8 cellular contexts compared by ENCODE assay signal in genomic region chr17:50096092-50096491, GRCh38. TPM values are rescaled to one million over a fixed set of nuclear protein-coding genes. Genes with fewer than 3 reads are reported as not detected.
DNase-seq lines count a peak whose midpoint lies in the region; ATAC-seq and TF ChIP-seq lines count a peak whose summit lies in the region.

No MANE protein-coding gene starts in this region.

- H3K27me3 ChIP-seq in NT2/D1 (ENCODE audit: insufficient read depth, insufficient read length) (peaks cover 3% of the 10 kb centered on the region), endodermal cell (ENCODE audit: control insufficient read depth, insufficient read depth, low read length, poor library complexity, severe bottlenecking) (no peaks in the 10 kb centered on the region)

- H3K9ac ChIP-seq in NT2/D1 (ENCODE audit: insufficient read length, low read depth) (peak overlapping the region; percentile 87), endodermal cell (ENCODE audit: extremely low read depth, low read length, poor library complexity, severe bottlenecking) (peak overlapping the region; percentile 66)

- peaks cover 11% of the 10 kb centered on the region for H3K36me3 Mint-ChIP-seq in endodermal cell (ENCODE audit: low read depth)
- H3K36me3 Mint-ChIP-seq in natural killer cell treated with Interleukin-12 subunit alpha and Interleukin-12 subunit beta and Interleukin-15 and Interleukin-18, amount 100 ng/mL, for 72 hours: no peaks in the 10 kb centered on the region

- peak overlapping the region; percentile 94 for H3K27ac Mint-ChIP-seq in endodermal cell
- H3K27ac Mint-ChIP-seq in natural killer cell treated with Interleukin-12 subunit alpha and Interleukin-12 subunit beta and Interleukin-15 and Interleukin-18, amount 100 ng/mL, for 72 hours: peak overlapping the region; percentile 73 to 93

- TF ChIP-seq CTCF in AG04449 (IDR thresholded peaks at IDR 0.05; ENCODE audit: insufficient read depth, low read length, missing control alignments) (no peak), endodermal cell (conservative IDR thresholded peaks at IDR 0.05) (no peak)

- H3K4me1 ChIP-seq in NT2/D1 (ENCODE audit: insufficient read depth, insufficient read length) (peaks cover 19% of the 10 kb centered on the region), endodermal cell (ENCODE audit: control insufficient read depth, insufficient read depth, low read length) (no peaks in the 10 kb centered on the region)

- DNase-seq in AG04449 (ENCODE audit: low read depth, low spot score) (no peak), NT2/D1 (ENCODE audit: low read depth, low spot score) (no peak), endodermal cell (no peak), T1000 (lab: John Stamatoyannopoulos, UW) (no peak), NCI-H446 (lab: John Stamatoyannopoulos, UW) (no peak)
- DNase-seq in natural killer cell treated with Interleukin-12 subunit alpha and Interleukin-12 subunit beta and Interleukin-15 and Interleukin-18, amount 100 ng/mL, for 72 hours (ENCODE audit: low spot score): no peak

- CTCF ChIA-PET in AG04449 (lab: Yijun Ruan, JAX): interaction anchor here (1.3 to 9.8 kb wide), 6 partner anchors 9 to 202 kb away, joined by 3 to 100 read pairs (median 22); no protein-coding TSS in a partner anchor

- no peak overlapping the region for H3K27ac ChIP-seq in endodermal cell (ENCODE audit: low read depth, low read length)

- H3K4me3 ChIP-seq in AG04449 (ENCODE audit: low read depth, low read length): peak overlapping the region; percentile 89
- H3K4me3 ChIP-seq in NT2/D1 (ENCODE audit: insufficient read length, low read depth): peak overlapping the region; percentile 82
- peak overlapping the region; percentile 89 for H3K4me3 ChIP-seq in endodermal cell (ENCODE audit: low read length)

- POLR2A ChIA-PET in AG04449 (lab: Yijun Ruan, JAX): no interaction called here

- peaks cover 11% of the 10 kb centered on the region for H3K27me3 Mint-ChIP-seq in endodermal cell (ENCODE audit: insufficient read depth)
- no peaks in the 10 kb centered on the region for H3K27me3 Mint-ChIP-seq in natural killer cell treated with Interleukin-12 subunit alpha and Interleukin-12 subunit beta and Interleukin-15 and Interleukin-18, amount 100 ng/mL, for 72 hours

- H3K9me3 Mint-ChIP-seq in endodermal cell: no peaks in the 10 kb centered on the region
- H3K9me3 Mint-ChIP-seq in natural killer cell treated with Interleukin-12 subunit alpha and Interleukin-12 subunit beta and Interleukin-15 and Interleukin-18, amount 100 ng/mL, for 72 hours: no peaks in the 10 kb centered on the region

- 40 to 65% methylated on average over 3 to 6 of the region's 6 CpGs for WGBS in endodermal cell (ENCODE audit: insufficient coverage in 1 of 2, insufficient read length in 1 of 2), 2 experiments

- no peak for ATAC-seq in natural killer cell treated with Interleukin-12 subunit alpha and Interleukin-12 subunit beta and Interleukin-15 and Interleukin-18, amount 100 ng/mL, for 72 hours
- ATAC-seq in GM18861 (IDR thresholded peaks at IDR 0.05; ENCODE audit: unreplicated experiment): no peak
- ATAC-seq in HG03439 (IDR thresholded peaks at IDR 0.05; ENCODE audit: unreplicated experiment): no peak

- peaks cover 26% of the 10 kb centered on the region for H3K4me1 Mint-ChIP-seq in endodermal cell
- H3K4me1 Mint-ChIP-seq in natural killer cell treated with Interleukin-12 subunit alpha and Interleukin-12 subunit beta and Interleukin-15 and Interleukin-18, amount 100 ng/mL, for 72 hours (ENCODE audit: low read depth in 2 of 2): peaks cover 41 to 48% of the 10 kb centered on the region in 2 donors

- H3K4me3 Mint-ChIP-seq in endodermal cell: peak overlapping the region; percentile 91
- H3K4me3 Mint-ChIP-seq in natural killer cell treated with Interleukin-12 subunit alpha and Interleukin-12 subunit beta and Interleukin-15 and Interleukin-18, amount 100 ng/mL, for 72 hours: peak overlapping the region; percentile 97

- no peaks in the 10 kb centered on the region for H3K9me3 ChIP-seq in NT2/D1 (ENCODE audit: insufficient read depth, low read length)
- H3K9me3 ChIP-seq in endodermal cell (ENCODE audit: control insufficient read depth, low read length): no peaks in the 10 kb centered on the region

- H3K36me3 ChIP-seq in NT2/D1 (ENCODE audit: insufficient read depth, insufficient read length, low read length): peaks cover 4% of the 10 kb centered on the region
- peaks cover 8% of the 10 kb centered on the region for H3K36me3 ChIP-seq in endodermal cell (ENCODE audit: control insufficient read depth, insufficient read depth, low read length)

RNA-seq across cellular contexts. Expression of gene PDK2, which starts 0.9 kb away (rescaled TPM):
- 10 to 100 TPM; 23.0 to 24.2 TPM for total RNA-seq in endodermal cell
- 24.0 TPM for polyA plus RNA-seq in endodermal cell (2013, experiment 1 of 2)
- polyA plus RNA-seq in endodermal cell (2013, experiment 2 of 2): 20.7 TPM
- total RNA-seq in natural killer cell treated with Interleukin-12 subunit alpha and Interleukin-12 subunit beta and Interleukin-15 and Interleukin-18, amount 100 ng/mL, for 72 hours: 10 to 100 TPM; 11.8 to 13.7 TPM

RNA-seq across cellular contexts. Expression of gene SAMD14, which starts 33.9 kb away (rescaled TPM):
- total RNA-seq in endodermal cell: 10 to 100 TPM in 1 of 2 donors, 1 to 10 TPM in 1; 9.5 to 23.2 TPM
- polyA plus RNA-seq in endodermal cell (2013, experiment 1 of 2): 28.9 TPM
- polyA plus RNA-seq in endodermal cell (2013, experiment 2 of 2): 28.6 TPM
- 1 to 10 TPM; 2.6 to 5.0 TPM for total RNA-seq in natural killer cell treated with Interleukin-12 subunit alpha and Interleukin-12 subunit beta and Interleukin-15 and Interleukin-18, amount 100 ng/mL, for 72 hours

RNA-seq across cellular contexts. Expression of gene ITGA3, which starts 40.2 kb away (rescaled TPM):
- 10 to 100 TPM; 16.6 to 21.7 TPM for total RNA-seq in endodermal cell
- polyA plus RNA-seq in endodermal cell (2013, experiment 1 of 2): 12.1 TPM
- 14.6 TPM for polyA plus RNA-seq in endodermal cell (2013, experiment 2 of 2)
- 10 to 100 TPM; 13.7 to 13.9 TPM for total RNA-seq in natural killer cell treated with Interleukin-12 subunit alpha and Interleukin-12 subunit beta and Interleukin-15 and Interleukin-18, amount 100 ng/mL, for 72 hours

RNA-seq across cellular contexts. Expression of gene PPP1R9B, which starts 54.4 kb away (rescaled TPM):
- total RNA-seq in endodermal cell: 10 to 100 TPM; 24.1 to 34.6 TPM
- polyA plus RNA-seq in endodermal cell (2013, experiment 1 of 2): 27.5 TPM
- 28.4 TPM for polyA plus RNA-seq in endodermal cell (2013, experiment 2 of 2)
- 100 to 1,000 TPM in 1 of 2 donors, 10 to 100 TPM in 1; 96.0 to 110 TPM for total RNA-seq in natural killer cell treated with Interleukin-12 subunit alpha and Interleukin-12 subunit beta and Interleukin-15 and Interleukin-18, amount 100 ng/mL, for 72 hours
